26 cellular contexts compared by ENCODE assay signal in the genomic region with DNA sequence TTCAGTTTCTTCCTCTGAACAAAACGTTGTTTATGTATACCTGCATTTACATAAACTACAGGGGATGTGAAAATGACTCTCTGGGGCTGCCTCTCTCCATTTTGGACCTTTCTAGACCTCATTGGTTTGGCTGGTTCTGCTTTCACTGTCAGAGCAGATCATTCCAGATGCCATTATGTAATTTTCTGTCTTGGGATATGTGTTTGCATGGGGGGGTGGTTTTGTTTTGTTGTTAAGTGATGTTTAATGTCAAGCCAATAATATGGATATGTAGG.
DNase-seq lines count a peak whose midpoint lies in the region; ATAC-seq and TF ChIP-seq lines count a peak whose summit lies in the region.
"Had no signal": no experiment of that assay in that cellular context is flagged by ENCODE, and none has a peak within 500 bp of the region (broad histone marks: within the 10 kb centered on the region; RNA-seq: fewer than 3 reads in every experiment).

No MANE protein-coding gene starts in this region.

- H3K36me3 Mint-ChIP-seq in activated T-cell treated with anti-CD3 and anti-CD28 coated beads, Interleukin-2, amount 50 U/mL, for 72 hours (ENCODE audit: insufficient read depth in 2 of 2) = peaks cover 0 to 11% of the 10 kb centered on the region in 2 donors
- H3K36me3 Mint-ChIP-seq: mesothelial cell of epicardium, natural killer cell had no signal

- no peak overlapping the region for H3K4me3 Mint-ChIP-seq in activated T-cell treated with anti-CD3 and anti-CD28 coated beads, Interleukin-2, amount 50 U/mL, for 72 hours
- H3K4me3 Mint-ChIP-seq: activated CD8-positive, alpha-beta T cell treated with anti-CD3 and anti-CD28 coated beads, Interleukin-2, amount 10 ng/mL, durations not matched to agents 7 days and 5 days; activated naive CD4-positive, alpha-beta T cell treated with anti-CD3 and anti-CD28 coated beads for 36 hours; mesothelial cell of epicardium had no signal

- no peak for DNase-seq in activated T-cell treated with anti-CD3 and anti-CD28 coated beads, Interleukin-2, amount 50 U/mL, for 72 hours
- no peak for DNase-seq in activated T-cell treated with anti-CD3 and anti-CD28 coated beads, Interleukin-2, amount 50 U/mL, for 48 hours
- DNase-seq in omental fat pad (ENCODE audit: low spot score) (no peak), head of caudate nucleus (no peak), HK-2 (ENCODE audit: unreplicated experiment) (no peak)
- no peak for DNase-seq in activated CD4-positive, alpha-beta T cell treated with anti-CD3 and anti-CD28 coated beads, Interleukin-2, amount 50 U/mL, for 48 hours
- DNase-seq: 8988T; activated CD4-positive, CD25-positive, alpha-beta regulatory T cell; activated CD8-positive, alpha-beta T cell treated with anti-CD3 and anti-CD28 coated beads, Interleukin-2, amount 10 ng/mL, durations not matched to agents 7 days and 5 days; activated naive CD4-positive, alpha-beta T cell treated with anti-CD3 and anti-CD28 coated beads for 36 hours; AML-193; DMS79 treated with DMSO at 0.1 percent for 48 hours; dorsolateral prefrontal cortex; HCEC 1CT; natural killer cell; NCI-H1694 treated with DMSO at 0.1 percent for 48 hours; NCI-H69; right lobe of liver; RPMI8226; SK-N-SH; T-helper 9 cell; upper lobe of left lung had no signal

- TF ChIP-seq CTCF in omental fat pad (IDR thresholded peaks at IDR 0.05) = no peak

- H3K27me3 Mint-ChIP-seq in activated T-cell treated with anti-CD3 and anti-CD28 coated beads, Interleukin-2, amount 50 U/mL, for 72 hours (ENCODE audit: low read depth) = no peaks in the 10 kb centered on the region

- H3K27ac Mint-ChIP-seq in activated T-cell treated with anti-CD3 and anti-CD28 coated beads, Interleukin-2, amount 50 U/mL, for 72 hours = peak overlapping the region; percentile 16
- H3K27ac Mint-ChIP-seq: activated CD8-positive, alpha-beta T cell treated with anti-CD3 and anti-CD28 coated beads, Interleukin-2, amount 10 ng/mL, durations not matched to agents 7 days and 5 days; activated naive CD4-positive, alpha-beta T cell treated with anti-CD3 and anti-CD28 coated beads for 36 hours; mesothelial cell of epicardium had no signal

- intact Hi-C loops in head of caudate nucleus (cut with DNase I) = no loop called here

- no peaks in the 10 kb centered on the region for H3K9me3 Mint-ChIP-seq in activated T-cell treated with anti-CD3 and anti-CD28 coated beads, Interleukin-2, amount 50 U/mL, for 72 hours
- H3K9me3 Mint-ChIP-seq: activated naive CD4-positive, alpha-beta T cell treated with anti-CD3 and anti-CD28 coated beads for 36 hours; mesothelial cell of epicardium; natural killer cell had no signal

- ATAC-seq in activated T-cell treated with anti-CD3 and anti-CD28 coated beads, Interleukin-2, amount 50 U/mL, for 72 hours (replicated peaks in 1 of 2) = no peak
- ATAC-seq in GM21717 (IDR thresholded peaks at IDR 0.05; ENCODE audit: unreplicated experiment) = peak; percentile 50
- peak; percentile 47 for ATAC-seq in HG03521 (IDR thresholded peaks at IDR 0.05; ENCODE audit: unreplicated experiment)
- peak; percentile 33 for ATAC-seq in omental fat pad (ENCODE audit: low FRiP score)
- ATAC-seq: activated CD8-positive, alpha-beta T cell treated with anti-CD3 and anti-CD28 coated beads, Interleukin-2, amount 10 ng/mL, durations not matched to agents 7 days and 5 days; left lobe of liver; natural killer cell; right lobe of liver had no signal

- H3K4me1 Mint-ChIP-seq in activated T-cell treated with anti-CD3 and anti-CD28 coated beads, Interleukin-2, amount 50 U/mL, for 72 hours (ENCODE audit: low read depth) = peaks cover 59% of the 10 kb centered on the region

Comparison
In these comparisons a context has a peak if more than half of its experiments do, and no peak if none do; other contexts are left out.
1. ATAC-seq: peak in GM21717 (single experiment), HG03521 (single experiment) and omental fat pad (single experiment); none in activated T-cell treated with anti-CD3 and anti-CD28 coated beads, Interleukin-2, amount 50 U/mL, for 72 hours (0 of 2).